ENCODE assay signal across 13 cellular contexts in genomic region chr5:149130932-149131273, GRCh38.
"Had no signal": no experiment of that assay in that cellular context is flagged by ENCODE, and none has a peak within 500 bp of the region (broad histone marks: within the 10 kb centered on the region; RNA-seq: fewer than 3 reads in every experiment).

No MANE protein-coding gene starts in this region.

- H3K4me3 ChIP-seq: adrenal gland, lung, psoas muscle had no signal

- ATAC-seq: activated CD4-positive, alpha-beta T cell treated with anti-CD3 and anti-CD28 coated beads for 36 hours; activated CD8-positive, alpha-beta memory T cell treated with anti-CD3 and anti-CD28 coated beads, Interleukin-2, amount 10 ng/mL, durations not matched to agents 7 days and 5 days; foreskin keratinocyte; psoas muscle; stimulated activated naive CD8-positive, alpha-beta T cell treated with anti-CD3 and anti-CD28 coated beads, Interleukin-15, amount 100 ng/mL, for 72 hours; T-helper 17 cell had no signal

- H3K27me3 ChIP-seq: adrenal gland, foreskin keratinocyte had no signal

- H3K9me3 ChIP-seq: adrenal gland, psoas muscle had no signal

- H3K36me3 ChIP-seq: adrenal gland had no signal

- H3K27ac ChIP-seq: adrenal gland, foreskin keratinocyte, psoas muscle had no signal

- DNase-seq: activated CD4-positive, alpha-beta memory T cell treated with anti-CD3 and anti-CD28 coated beads for 36 hours; activated CD4-positive, alpha-beta T cell treated with anti-CD3 and anti-CD28 coated beads for 36 hours; activated CD8-positive, alpha-beta memory T cell treated with anti-CD3 and anti-CD28 coated beads, Interleukin-2, amount 10 ng/mL, durations not matched to agents 7 days and 5 days; activated T-cell treated with anti-CD3 and anti-CD28 coated beads, Interleukin-2, amount 50 U/mL, for 1 hour; adrenal gland; effector CD8-positive, alpha-beta T cell; foreskin keratinocyte; glutamatergic neuron; psoas muscle; stimulated activated CD4-positive, alpha-beta T cell treated with anti-CD3 and anti-CD28 coated beads, Interleukin-1b, Interleukin-23, amount 100 ng/mL, for 48 hours; stimulated activated naive CD8-positive, alpha-beta T cell treated with anti-CD3 and anti-CD28 coated beads, Interleukin-15, amount 100 ng/mL, for 72 hours; T-helper 17 cell had no signal
